ENCODE assay signal across 8 cellular contexts in the genomic region with DNA sequence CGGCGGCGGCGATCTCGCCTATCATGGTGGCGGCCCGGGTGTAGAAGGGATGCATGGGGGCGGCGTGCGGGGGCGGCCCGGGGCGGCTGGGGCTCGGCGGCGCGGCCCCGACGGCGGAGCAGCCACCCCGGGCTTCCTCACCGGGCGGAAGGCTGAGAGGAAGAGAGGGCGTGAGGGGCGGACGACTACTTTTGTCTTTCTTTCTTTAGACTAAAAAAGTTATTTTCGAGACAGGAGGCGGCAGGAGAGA. TPM values are rescaled to one million over a fixed set of nuclear protein-coding genes. Genes with fewer than 3 reads are reported as not detected.
DNase-seq lines count a peak whose midpoint lies in the region; ATAC-seq and TF ChIP-seq lines count a peak whose summit lies in the region.

No MANE protein-coding gene starts in this region.

- no peaks in the 10 kb centered on the region for H3K9me3 ChIP-seq in BE2C
- H3K9me3 ChIP-seq in HAP-1: no peaks in the 10 kb centered on the region
- no peaks in the 10 kb centered on the region for H3K9me3 ChIP-seq in psoas muscle

- peaks cover 19% of the 10 kb centered on the region for H3K36me3 ChIP-seq in BE2C
- peaks cover 22% of the 10 kb centered on the region for H3K36me3 ChIP-seq in HAP-1 (replicated peaks)
- H3K36me3 ChIP-seq in psoas muscle (ENCODE audit: insufficient read depth in 1 of 2, low read depth in 1 of 2): peaks cover 0 to 17% of the 10 kb centered on the region in 2 donors

- in situ Hi-C loops in HAP-1 (cut with MboI; ENCODE audit: low sequenced_read_pairs): no loop called here

- H3K4me3 ChIP-seq in BE2C (ENCODE audit: low read depth, low read length): peak overlapping the region; percentile 95
- peak overlapping the region; percentile 66 for H3K4me3 ChIP-seq in HAP-1
- H3K4me3 ChIP-seq in foreskin fibroblast (ENCODE audit: low read depth in 1 of 2, low read length in 2 of 2): peak overlapping the region; percentile 86 to 89
- peak overlapping the region; percentile 86 for H3K4me3 ChIP-seq in psoas muscle

- no peak for TF ChIP-seq CTCF in BE2C (IDR thresholded peaks at IDR 0.05; ENCODE audit: low read depth, low read length)
- no peak for TF ChIP-seq CTCF in VCaP (conservative IDR thresholded peaks at IDR 0.05)
- TF ChIP-seq CTCF in foreskin fibroblast (IDR thresholded peaks at IDR 0.05; ENCODE audit: low read depth, low read length): no peak
- no peak for TF ChIP-seq CTCF in psoas muscle (IDR thresholded peaks at IDR 0.05)

- ATAC-seq in psoas muscle: peak; percentile 6 to 28 (median 11)

- intact Hi-C loops in psoas muscle (cut with DNase I): loop anchor here (2.0 to 10.0 kb wide), 4 partner anchors 321 to 417 kb away; no protein-coding TSS in a partner anchor

- H3K4me1 ChIP-seq in BE2C (no peaks in the 10 kb centered on the region), HAP-1 (peaks cover 43% of the 10 kb centered on the region), psoas muscle (peaks cover 32% of the 10 kb centered on the region)

- DNase-seq in BE2C (no peak), HAP-1 (ENCODE audit: low spot score in 2 of 2) (no peak), foreskin fibroblast (no peak), psoas muscle (peak in 1 of 2 donors; percentile 71), occipital lobe (lab: John Stamatoyannopoulos, UW) (no peak), NCI-H1930 (lab: John Stamatoyannopoulos, UW) (no peak), globus pallidus (ENCODE audit: low spot score) (no peak)

- H3K27ac ChIP-seq in VCaP: peak overlapping the region; percentile 90
- peak overlapping the region; percentile 97 for H3K27ac ChIP-seq in psoas muscle

- 0% methylated on average over 25 to 28 of the region's 28 CpGs for WGBS in psoas muscle, 3 donors

- H3K27me3 ChIP-seq in BE2C (no peaks in the 10 kb centered on the region), HAP-1 (ENCODE audit: low read depth) (no peaks in the 10 kb centered on the region), psoas muscle (ENCODE audit: insufficient read depth in 3 of 3, low read length in 2 of 3) (no peaks in the 10 kb centered on the region)

RNA-seq across cellular contexts. Expression of a gene that starts 0.2 kb away (rescaled TPM):
- 51.7 TPM for polyA plus RNA-seq in BE2C (2012; ENCODE audit: insufficient read depth, insufficient read length, low read depth)
- 10 to 100 TPM; 18.4 to 34.2 (median 28.5) TPM for total RNA-seq in psoas muscle
- polyA plus RNA-seq in psoas muscle: 10 to 100 TPM in 2 of 3 donors, 1 to 10 TPM in 1; 9.9 to 12.6 (median 10.6) TPM
- 22.8 TPM for total RNA-seq in occipital lobe
